In the genomic region with DNA sequence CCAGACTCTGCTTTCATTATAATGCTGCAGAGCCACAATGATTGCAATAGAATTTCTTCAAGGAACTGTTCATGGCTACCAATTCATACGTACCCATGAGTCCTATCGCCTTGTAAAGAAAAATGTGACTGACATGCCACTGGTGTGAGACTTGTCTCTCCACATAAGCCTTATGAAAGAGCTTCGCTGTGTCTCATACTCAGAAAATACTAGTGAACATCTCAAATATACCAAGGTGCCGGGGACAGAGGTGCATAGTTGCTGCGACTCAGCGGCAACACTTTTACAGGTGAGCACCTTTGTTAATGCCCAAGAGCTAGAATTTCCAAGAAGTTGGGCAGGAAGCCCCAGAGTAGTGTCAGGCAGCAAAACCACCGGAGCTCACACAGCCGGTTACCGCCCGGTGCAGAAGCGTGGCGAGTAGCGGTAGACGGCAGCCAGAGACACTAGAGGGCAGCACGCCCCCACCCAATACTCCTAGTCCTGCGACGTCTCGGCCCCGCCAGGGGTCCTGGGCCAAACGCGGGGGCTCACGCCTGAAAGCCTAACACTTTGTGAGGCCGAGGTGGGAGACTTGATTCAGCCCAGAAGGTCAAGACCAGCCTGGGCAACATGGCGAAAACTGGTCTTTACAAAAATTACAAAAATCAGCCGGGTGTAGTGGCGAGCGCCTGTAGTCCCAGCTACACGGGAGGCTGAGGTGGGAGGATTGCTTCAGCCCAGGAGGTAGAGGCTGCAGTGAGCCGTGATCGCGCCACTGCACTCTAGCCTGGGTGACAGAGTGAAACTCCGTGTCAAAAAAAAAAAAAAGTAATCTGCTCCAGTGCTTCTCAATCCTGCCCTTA, we compare ENCODE assay signal across 8 cellular contexts. TPM values are rescaled to one million over a fixed set of nuclear protein-coding genes. Genes with fewer than 3 reads are reported as not detected.
A peak's percentile ranks its signal among the peaks of the same experiment; 100 is the strongest.
DNase-seq lines count a peak whose midpoint lies in the region; ATAC-seq, FAIRE-seq and TF ChIP-seq lines count a peak whose summit lies in the region.
"Not testable (repeated sequence)": the region's sequence is repeated elsewhere in the genome, so short reads cannot be mapped to it uniquely, and the experiment has no call there.

No MANE protein-coding gene starts in this region.

- not testable (repeated sequence) for H3K9me3 ChIP-seq in HCT116 (ENCODE audit: control insufficient read depth in 1 of 2, insufficient read depth in 1 of 2, low read depth in 1 of 2, low read length in 2 of 2)

- H2AFZ ChIP-seq in HCT116 (ENCODE audit: low read depth, low read length, poor library complexity, severe bottlenecking): peak overlapping the region; percentile 90

- BruUV-seq in HCT116 (replicated peaks; lab: Mats Ljungman, UMichigan): not testable (repeated sequence)

- not testable (repeated sequence) for H3K9ac ChIP-seq in HCT116 (ENCODE audit: low read length)

- H3K4me1 ChIP-seq in HCT116 (ENCODE audit: control insufficient read depth in 1 of 2, insufficient read depth in 2 of 2, low read length in 2 of 2): not testable (repeated sequence)

- DNase-seq in C1 segment of cervical spinal cord (lab: John Stamatoyannopoulos, UW): peak in 9 of 14 donors; percentile 2 to 48 (median 21)
- peak; percentile 29 for DNase-seq in HCT116 (ENCODE audit: low read depth, low spot score)
- DNase-seq in NCI-H460 (ENCODE audit: extremely low read depth, low read depth): peak; percentile 37
- peak; percentile 50 for DNase-seq in UCSD-AML1 (lab: John Stamatoyannopoulos, UW; ENCODE audit: unreplicated experiment)
- DNase-seq in activated naive CD8-positive, alpha-beta T cell treated with anti-CD3 and anti-CD28 coated beads, Interleukin-2, amount 50 U/mL, for 24 hours: peak; percentile 61
- DNase-seq in frontal cortex (ENCODE audit: low spot score in 2 of 2): peak; percentile 29 to 49
- DNase-seq in midbrain (lab: John Stamatoyannopoulos, UW): peak; percentile 51
- peak; percentile 38 to 54 for DNase-seq in stimulated activated CD4-positive, alpha-beta T cell treated with anti-CD3 and anti-CD28 coated beads, Interleukin-4, amount 100 ng/mL, for 48 hours (ENCODE audit: low read depth in 2 of 2)

- H3K4me1 Mint-ChIP-seq in activated naive CD8-positive, alpha-beta T cell treated with anti-CD3 and anti-CD28 coated beads, Interleukin-2, amount 50 U/mL, for 24 hours: not testable (repeated sequence)

- H3K27ac ChIP-seq in HCT116 (ENCODE audit: low read depth, low read length): not testable (repeated sequence)

- H3K36me3 ChIP-seq in HCT116 (ENCODE audit: control insufficient read depth in 1 of 2, insufficient read depth in 2 of 2, low read length in 2 of 2): not testable (repeated sequence)

- CTCF ChIA-PET in HCT116 (lab: Charles Lee): interaction anchor here (0.5 to 2.4 kb wide), 27 partner anchors 9 to 751 kb away, joined by 3 to 28 read pairs (median 4); a partner anchor contains a TSS

- not testable (repeated sequence) for H3K9me2 ChIP-seq in HCT116 (ENCODE audit: insufficient read depth)

- peak overlapping the region; percentile 3 to 19; a peak in 1 of 4 replicates for H3K4me3 ChIP-seq in HCT116 (replicated peaks in 1 of 2; ENCODE audit: low read depth in 1 of 2, low read length in 2 of 2)

- ATAC-seq in HCT116: peak; percentile 100
- ATAC-seq in activated naive CD8-positive, alpha-beta T cell treated with anti-CD3 and anti-CD28 coated beads, Interleukin-2, amount 50 U/mL, for 24 hours: peak; percentile 77

- peak; percentile 82 to 85 (median 83) for TF ChIP-seq CTCF in HCT116 (IDR thresholded peaks at IDR 0.05 in 2 of 3, conservative IDR thresholded peaks at IDR 0.05 in 1 of 3; ENCODE audit: borderline replicate concordance in 1 of 3, insufficient read depth in 1 of 3, low read depth in 2 of 3, low read length in 2 of 3)

- H3K9me3 Mint-ChIP-seq in activated naive CD8-positive, alpha-beta T cell treated with anti-CD3 and anti-CD28 coated beads, Interleukin-2, amount 50 U/mL, for 24 hours: not testable (repeated sequence)

- H3K4me3 Mint-ChIP-seq in activated naive CD8-positive, alpha-beta T cell treated with anti-CD3 and anti-CD28 coated beads, Interleukin-2, amount 50 U/mL, for 24 hours: not testable (repeated sequence)

- intact Hi-C loops in HCT116 (cut with micrococcal nuclease): loop anchor here (1.0 to 5.0 kb wide), 4 partner anchors 224 to 717 kb away; a partner anchor contains a TSS

- H3K27ac Mint-ChIP-seq in activated naive CD8-positive, alpha-beta T cell treated with anti-CD3 and anti-CD28 coated beads, Interleukin-2, amount 50 U/mL, for 24 hours: not testable (repeated sequence)

- H3K27me3 Mint-ChIP-seq in activated naive CD8-positive, alpha-beta T cell treated with anti-CD3 and anti-CD28 coated beads, Interleukin-2, amount 50 U/mL, for 24 hours: peaks cover 40% of the 10 kb centered on the region

- FAIRE-seq in frontal cortex (lab: Jason Lieb, UNC): not testable (repeated sequence)

- peak; percentile 88 for TF ChIP-seq RAD21 in HCT116 (IDR thresholded peaks at IDR 0.05; ENCODE audit: low read depth)

- not testable (repeated sequence) for TF ChIP-seq POLR2A in HCT116 (IDR thresholded peaks at IDR 0.05; ENCODE audit: borderline replicate concordance, extremely low read depth, insufficient read depth, insufficient read length)

- H3K79me2 ChIP-seq in HCT116 (ENCODE audit: insufficient read depth, low read length): not testable (repeated sequence)

- not testable (repeated sequence) for H4K20me1 ChIP-seq in HCT116 (ENCODE audit: insufficient read depth)

- not testable (repeated sequence) for H3K36me3 Mint-ChIP-seq in activated naive CD8-positive, alpha-beta T cell treated with anti-CD3 and anti-CD28 coated beads, Interleukin-2, amount 50 U/mL, for 24 hours (ENCODE audit: low read depth)

- H3K27me3 ChIP-seq in HCT116 (ENCODE audit: insufficient read depth, low read length): not testable (repeated sequence)

- POLR2A ChIA-PET in HCT116 (lab: Charles Lee): interaction anchor here (1.5 kb wide), 1 partner anchor 15 kb away, joined by 4 read pairs; no protein-coding TSS in a partner anchor

- RAD21 ChIA-PET in HCT116 (lab: Charles Lee; ENCODE audit: low non-redundant PET in 1 of 2, low total read pairs in 2 of 2, uncharacterized antibody in 2 of 2, unreplicated experiment in 2 of 2): interaction anchor here (0.7 to 1.8 kb wide), 8 partner anchors 15 to 291 kb away, joined by 3 to 5 read pairs (median 4); no protein-coding TSS in a partner anchor

- H3K4me2 ChIP-seq in HCT116 (ENCODE audit: low read length): peak overlapping the region; percentile 67

RNA-seq across cellular contexts. Expression of a gene that starts 50.5 kb away (rescaled TPM):
- 0.74 TPM for total RNA-seq in HCT116 (2021; ENCODE audit: unreplicated experiment)
- polyA plus RNA-seq in HCT116 (2012): 0.09 TPM in 1 of 2 replicates, not detected in the other
- not detected in 2 replicates for total RNA-seq in NCI-H460 (2014; rRNA removed; shearing (Covaris generic))
- not detected in 2 replicates for polyA plus RNA-seq in NCI-H460 (2014; cell fraction: nucleus; rRNA removed)
- not detected for total RNA-seq in frontal cortex
